ENCODE assay signal across 1 cellular context in the genomic region with DNA sequence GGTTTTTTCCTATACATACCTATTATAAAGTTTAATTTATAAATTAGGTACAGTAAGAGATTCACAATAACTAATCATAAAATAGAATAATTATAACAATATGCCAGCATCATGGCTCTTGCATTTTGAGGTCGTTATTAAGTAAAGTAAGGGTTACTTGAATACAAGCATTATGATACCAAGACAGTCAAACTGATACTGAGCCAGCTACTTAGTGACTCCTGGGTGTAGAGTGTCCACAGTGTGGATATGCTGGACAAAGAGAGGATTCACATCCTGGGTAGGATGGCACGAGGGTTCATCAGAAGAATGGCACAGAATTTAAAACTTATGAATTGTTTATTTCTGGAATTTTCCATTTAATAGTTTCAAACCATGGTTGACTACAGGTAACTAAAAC.
TF ChIP-seq lines count a peak whose summit lies in the region.

No MANE protein-coding gene starts in this region.

TF ChIP-seq in IMR-90, 13 proteins besides CTCF, POLR2A, EP300 and RAD21 (continued from another document):
- no peak for TF ChIP-seq RFX5 (IDR thresholded peaks at IDR 0.05; ENCODE audit: low read depth, low read length)
TF ChIP-seq in IMR-90: peak in this region for 0.
